In genomic region chr13:36999054-36999927, GRCh38 we compare ENCODE assay signal across 8 cellular contexts. TPM values are rescaled to one million over a fixed set of nuclear protein-coding genes. Genes with fewer than 3 reads are reported as not detected.
DNase-seq lines count a peak whose midpoint lies in the region; ATAC-seq and TF ChIP-seq lines count a peak whose summit lies in the region.

Gene ALG5 (minus strand): TSS chr13:36999340. CDS start chr13:36999300, 40 bp downstream.

- H3K27ac Mint-ChIP-seq in activated naive CD8-positive, alpha-beta T cell, result peak within 1 kb of the TSS; percentile 100

- 0% methylated on average over 54 of the region's 54 CpGs for WGBS in ovary, 3 donors
- under 1% methylated on average over 54 of the region's 54 CpGs for WGBS in thymus

- peak; percentile 90 for TF ChIP-seq CTCF in GM12865 (IDR thresholded peaks at IDR 0.05; ENCODE audit: insufficient read depth, low read depth, low read length, missing control alignments)
- peak; percentile 90 to 98 (median 94) for TF ChIP-seq CTCF in ovary (IDR thresholded peaks at IDR 0.05)

- H3K27ac ChIP-seq in ovary (peak within 1 kb of the TSS; percentile 89 to 98), thymus (ENCODE audit: low read depth) (peak within 1 kb of the TSS; percentile 100)

- peaks cover 3% of the 10 kb centered on the region for H3K36me3 Mint-ChIP-seq in activated naive CD8-positive, alpha-beta T cell

- H3K36me3 ChIP-seq in ovary (no peaks in the 10 kb centered on the region), thymus (ENCODE audit: control insufficient read depth, insufficient read depth) (peaks cover 7% of the 10 kb centered on the region)

- ATAC-seq in HG02610 (IDR thresholded peaks at IDR 0.05; ENCODE audit: unreplicated experiment), result peak; percentile 70

- no peaks in the 10 kb centered on the region for H3K27me3 Mint-ChIP-seq in activated naive CD8-positive, alpha-beta T cell

- H3K4me1 Mint-ChIP-seq in activated naive CD8-positive, alpha-beta T cell (ENCODE audit: low read depth), result peaks cover 39% of the 10 kb centered on the region

- no peak for TF ChIP-seq EP300 in ovary (IDR thresholded peaks at IDR 0.05)

- H3K4me1 ChIP-seq in ovary (ENCODE audit: insufficient read depth) (peaks cover 3% of the 10 kb centered on the region), thymus (ENCODE audit: control insufficient read depth, insufficient read depth, low read length) (peaks cover 10% of the 10 kb centered on the region)

- peak within 1 kb of the TSS; percentile 82 for H3K4me3 ChIP-seq in GM12865 (ENCODE audit: low read depth, low read length)
- H3K4me3 ChIP-seq in ovary, result peak within 1 kb of the TSS; percentile 96
- peak within 1 kb of the TSS; percentile 78 for H3K4me3 ChIP-seq in thymus (ENCODE audit: low read length)

- no peaks in the 10 kb centered on the region for H3K27me3 ChIP-seq in ovary
- no peaks in the 10 kb centered on the region for H3K27me3 ChIP-seq in thymus (ENCODE audit: control insufficient read depth, insufficient read depth)

- no peaks in the 10 kb centered on the region for H3K9me3 Mint-ChIP-seq in activated naive CD8-positive, alpha-beta T cell (ENCODE audit: low read depth)

- H3K4me3 Mint-ChIP-seq in activated naive CD8-positive, alpha-beta T cell, result peak within 1 kb of the TSS; percentile 100

- H3K9me3 ChIP-seq in ovary (no peaks in the 10 kb centered on the region), thymus (ENCODE audit: control insufficient read depth) (no peaks in the 10 kb centered on the region)

- DNase-seq in GM12865 (ENCODE audit: low read depth), result peak; percentile 94
- DNase-seq in NCI-H1092 treated with DMSO at 0.1 percent for 48 hours (lab: John Stamatoyannopoulos, UW), result peak; percentile 90
- peak; percentile 84 for DNase-seq in SKM-1 treated with dmso at 0.1 percent for 144 hours (lab: John Stamatoyannopoulos, UW; ENCODE audit: unreplicated experiment)
- peak; percentile 89 for DNase-seq in glomerular visceral epithelial cell (ENCODE audit: extremely low spot score)
- DNase-seq in ovary, result peak; percentile 85 to 95 (median 92)

- intact Hi-C loops in ovary (cut with DNase I), result no loop called here

- TF ChIP-seq POLR2A in ovary (IDR thresholded peaks at IDR 0.05), result peak; percentile 18

RNA-seq across cellular contexts. Expression of gene ALG5, which starts in this region (rescaled TPM):
- 10 to 100 TPM; 19.8 to 36.0 (median 23.8) TPM for total RNA-seq in ovary
- 10 to 100 TPM; 24.9 to 37.7 TPM for polyA plus RNA-seq in ovary
- polyA plus RNA-seq in thymus, result 43.0 TPM

Comparison
In these comparisons a context has a peak if more than half of its experiments do, and no peak if none do; other contexts are left out.
1. Peak in every context shown above with its lines: DNase-seq, ATAC-seq, H3K4me3 ChIP-seq and H3K27ac ChIP-seq.